Comparison of ENCODE assay signal across 1 cellular context in the genomic region with DNA sequence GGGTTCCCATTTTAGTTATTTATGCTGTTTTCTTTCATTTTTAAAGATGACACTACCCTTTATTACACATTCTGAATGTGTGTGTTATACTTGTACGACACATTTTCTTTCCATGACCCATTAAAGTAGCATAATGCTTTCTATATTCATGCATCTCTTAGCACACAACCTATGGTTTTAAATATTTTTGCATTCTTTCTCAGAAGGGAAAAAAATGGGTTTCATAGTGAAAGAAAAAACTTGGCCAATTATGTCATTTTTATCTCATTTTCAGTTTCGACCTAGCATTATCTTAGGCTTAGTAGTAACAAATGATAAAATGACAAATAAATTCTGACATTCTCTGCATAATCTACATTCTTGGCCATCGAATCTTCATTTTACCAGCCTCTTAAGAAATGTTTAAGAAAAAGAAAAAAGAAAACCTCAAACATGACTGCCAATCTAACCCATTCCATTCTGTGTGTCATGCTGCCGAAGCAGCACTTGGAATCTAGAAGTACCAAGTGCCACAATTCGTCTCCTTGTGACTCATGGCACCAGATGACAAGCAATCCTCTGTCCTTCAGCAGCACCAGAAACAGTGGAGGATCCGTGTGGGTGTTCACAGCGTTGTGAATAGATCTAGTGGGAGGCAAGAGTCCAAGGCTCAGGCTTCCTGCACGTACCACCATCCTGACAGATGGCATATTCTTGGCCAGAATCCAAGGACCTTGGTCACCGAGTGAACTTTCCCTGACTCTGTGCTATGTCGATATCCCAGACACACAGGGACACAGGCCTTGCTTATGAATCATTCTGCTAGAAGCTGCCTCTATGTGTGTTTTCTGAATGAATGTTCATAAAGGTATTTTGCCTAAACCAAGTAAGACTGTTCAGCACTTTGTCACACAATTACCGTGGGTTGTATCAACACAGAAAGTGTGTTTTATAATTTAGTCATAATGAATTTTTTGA.
TF ChIP-seq lines count a peak whose summit lies in the region.

No MANE protein-coding gene starts in this region.

TF ChIP-seq in HepG2, 621 proteins besides CTCF, POLR2A, EP300 and RAD21 (continued from another document and continues in another):
- TF ChIP-seq, protein P1, sequence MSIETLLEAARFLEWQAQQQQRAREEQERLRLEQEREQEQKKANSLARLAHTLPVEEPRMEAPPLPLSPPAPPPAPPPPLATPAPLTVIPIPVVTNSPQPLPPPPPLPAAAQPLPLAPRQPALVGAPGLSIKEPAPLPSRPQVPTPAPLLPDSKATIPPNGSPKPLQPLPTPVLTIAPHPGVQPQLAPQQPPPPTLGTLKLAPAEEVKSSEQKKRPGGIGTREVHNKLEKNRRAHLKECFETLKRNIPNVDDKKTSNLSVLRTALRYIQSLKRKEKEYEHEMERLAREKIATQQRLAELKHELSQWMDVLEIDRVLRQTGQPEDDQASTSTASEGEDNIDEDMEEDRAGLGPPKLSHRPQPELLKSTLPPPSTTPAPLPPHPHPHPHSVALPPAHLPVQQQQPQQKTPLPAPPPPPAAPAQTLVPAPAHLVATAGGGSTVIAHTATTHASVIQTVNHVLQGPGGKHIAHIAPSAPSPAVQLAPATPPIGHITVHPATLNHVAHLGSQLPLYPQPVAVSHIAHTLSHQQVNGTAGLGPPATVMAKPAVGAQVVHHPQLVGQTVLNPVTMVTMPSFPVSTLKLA (IDR thresholded peaks at IDR 0.05) = no peak
- TF ChIP-seq RXRB (CRISPR knock-in tag; IDR thresholded peaks at IDR 0.05; ENCODE audit: borderline replicate concordance) (peak; percentile 96), NCOA5 (CRISPR knock-in tag; IDR thresholded peaks at IDR 0.05) (no peak), ZNF496 (CRISPR knock-in tag; IDR thresholded peaks at IDR 0.05; ENCODE audit: insufficient replicate concordance) (no peak), ZNF75D (CRISPR knock-in tag; IDR thresholded peaks at IDR 0.05; ENCODE audit: borderline replicate concordance) (no peak), ZNF7 (CRISPR knock-in tag; IDR thresholded peaks at IDR 0.05) (peak; percentile 67), ETV6 (CRISPR knock-in tag; conservative IDR thresholded peaks at IDR 0.05) (no peak), ZNF253 (CRISPR knock-in tag; IDR thresholded peaks at IDR 0.05; ENCODE audit: borderline replicate concordance) (no peak), CEBPB (IDR thresholded peaks at IDR 0.05; ENCODE audit: borderline replicate concordance, low read depth, low read length) (no peak), JUN (CRISPR knock-in tag; IDR thresholded peaks at IDR 0.05) (peak; percentile 70; the same call in 1 of the 2 replicates), SP4 (CRISPR knock-in tag; IDR thresholded peaks at IDR 0.05) (no peak), MAZ (IDR thresholded peaks at IDR 0.05; ENCODE audit: borderline replicate concordance, low read depth, low read length) (no peak), MAZ (CRISPR knock-in tag; IDR thresholded peaks at IDR 0.05; ENCODE audit: low read depth) (no peak), NFYB (CRISPR knock-in tag; IDR thresholded peaks at IDR 0.05) (no peak), PRPF4 (IDR thresholded peaks at IDR 0.05; ENCODE audit: low read depth, low read length, poor library complexity, severe bottlenecking) (no peak), HMG20B (CRISPR knock-in tag; conservative IDR thresholded peaks at IDR 0.05) (peak; percentile 45; the same call in 1 of the 2 replicates), PRMT3 (CRISPR knock-in tag; IDR thresholded peaks at IDR 0.05; ENCODE audit: borderline replicate concordance, low read depth) (no peak), JUND (CRISPR knock-in tag; IDR thresholded peaks at IDR 0.05) (peak; percentile 76; the same call in 1 of the 2 replicates), ZNF850 (CRISPR knock-in tag; conservative IDR thresholded peaks at IDR 0.05) (no peak), ZNF720 (CRISPR knock-in tag; IDR thresholded peaks at IDR 0.05) (no peak), ZNF557 (CRISPR knock-in tag; IDR thresholded peaks at IDR 0.05) (no peak), ZNF232 (CRISPR knock-in tag; IDR thresholded peaks at IDR 0.05; ENCODE audit: borderline replicate concordance) (peak; percentile 79), ZNF3 (CRISPR knock-in tag; IDR thresholded peaks at IDR 0.05) (peak; percentile 81; the same call in 1 of the 2 replicates), KDM1A (CRISPR knock-in tag; IDR thresholded peaks at IDR 0.05) (0 out of 2 replicates have a peak, but pooled peaks have one; percentile 27), POGZ (CRISPR knock-in tag; IDR thresholded peaks at IDR 0.05) (peak; percentile 98), POLR2AphosphoS2 (IDR thresholded peaks at IDR 0.05; ENCODE audit: low read depth, low read length) (no peak), TBX3 (IDR thresholded peaks at IDR 0.05; ENCODE audit: borderline replicate concordance) (peak; percentile 86), NFIC (IDR thresholded peaks at IDR 0.05; ENCODE audit: low read length) (peak; percentile 93), ZNF510 (CRISPR knock-in tag; IDR thresholded peaks at IDR 0.05; ENCODE audit: low read depth) (no peak), SSRP1 (CRISPR knock-in tag; IDR thresholded peaks at IDR 0.05) (no peak), ZNF30 (CRISPR knock-in tag; IDR thresholded peaks at IDR 0.05) (no peak), SRY (CRISPR knock-in tag; IDR thresholded peaks at IDR 0.05) (no peak), SP5 (CRISPR knock-in tag; IDR thresholded peaks at IDR 0.05; ENCODE audit: borderline replicate concordance, low read depth) (peak; percentile 57), ZKSCAN1 (IDR thresholded peaks at IDR 0.05; ENCODE audit: low read length) (no peak), SATB2 (CRISPR knock-in tag; IDR thresholded peaks at IDR 0.05) (no peak), ETV5 (CRISPR knock-in tag; IDR thresholded peaks at IDR 0.05; ENCODE audit: borderline replicate concordance) (peak; percentile 79; the same call in 1 of the 2 replicates), MEIS2 (CRISPR knock-in tag; IDR thresholded peaks at IDR 0.05) (peak; percentile 99), ATF7 (IDR thresholded peaks at IDR 0.05) (no peak), ATF7 (CRISPR knock-in tag; IDR thresholded peaks at IDR 0.05) (no peak; the same call in 1 of the 2 replicates), CHD4 (IDR thresholded peaks at IDR 0.05; ENCODE audit: borderline replicate concordance, low read length) (0 out of 2 replicates have a peak, but pooled peaks have one; percentile 82), NR2F1 (CRISPR knock-in tag; IDR thresholded peaks at IDR 0.05) (no peak; a peak in 1 of 4 replicates), HNRNPUL1 (IDR thresholded peaks at IDR 0.05; ENCODE audit: low read depth, low read length) (no peak), PHB2 (IDR thresholded peaks at IDR 0.05; ENCODE audit: partially characterized antibody) (no peak), RAD51 (IDR thresholded peaks at IDR 0.05; ENCODE audit: borderline replicate concordance) (no peak)
- TF ChIP-seq, protein P2, sequence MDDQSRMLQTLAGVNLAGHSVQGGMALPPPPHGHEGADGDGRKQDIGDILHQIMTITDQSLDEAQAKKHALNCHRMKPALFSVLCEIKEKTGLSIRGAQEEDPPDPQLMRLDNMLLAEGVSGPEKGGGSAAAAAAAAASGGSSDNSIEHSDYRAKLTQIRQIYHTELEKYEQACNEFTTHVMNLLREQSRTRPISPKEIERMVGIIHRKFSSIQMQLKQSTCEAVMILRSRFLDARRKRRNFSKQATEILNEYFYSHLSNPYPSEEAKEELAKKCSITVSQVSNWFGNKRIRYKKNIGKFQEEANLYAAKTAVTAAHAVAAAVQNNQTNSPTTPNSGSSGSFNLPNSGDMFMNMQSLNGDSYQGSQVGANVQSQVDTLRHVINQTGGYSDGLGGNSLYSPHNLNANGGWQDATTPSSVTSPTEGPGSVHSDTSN (CRISPR knock-in tag; IDR thresholded peaks at IDR 0.05; ENCODE audit: borderline replicate concordance) = no peak
- TF ChIP-seq, protein P3, sequence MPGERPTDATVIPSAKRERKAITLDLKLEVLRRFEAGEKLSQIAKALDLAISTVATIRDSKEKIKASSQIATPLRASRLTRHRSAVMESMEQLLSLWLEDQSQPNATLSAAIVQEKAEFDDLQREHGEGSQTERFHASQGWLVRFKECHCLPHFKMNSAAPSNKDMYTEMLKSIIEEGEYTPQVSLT (CRISPR knock-in tag; IDR thresholded peaks at IDR 0.05; ENCODE audit: borderline replicate concordance, low read depth) = no peak
- TF ChIP-seq, protein P4, sequence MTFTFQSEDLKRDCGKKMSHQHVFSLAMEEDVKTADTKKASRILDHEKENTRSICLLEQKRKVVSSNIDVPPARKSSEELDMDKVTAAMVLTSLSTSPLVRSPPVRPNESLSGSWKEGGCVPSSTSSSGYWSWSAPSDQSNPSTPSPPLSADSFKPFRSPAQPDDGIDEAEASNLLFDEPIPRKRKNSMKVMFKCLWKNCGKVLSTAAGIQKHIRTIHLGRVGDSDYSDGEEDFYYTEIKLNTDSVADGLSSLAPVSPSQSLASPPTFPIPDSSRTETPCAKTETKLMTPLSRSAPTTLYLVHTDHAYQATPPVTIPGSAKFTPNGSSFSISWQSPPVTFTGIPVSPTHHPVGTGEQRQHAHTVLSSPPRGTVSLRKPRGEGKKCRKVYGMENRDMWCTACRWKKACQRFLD (CRISPR knock-in tag; IDR thresholded peaks at IDR 0.05; ENCODE audit: borderline replicate concordance) = no peak
- TF ChIP-seq, protein P5, sequence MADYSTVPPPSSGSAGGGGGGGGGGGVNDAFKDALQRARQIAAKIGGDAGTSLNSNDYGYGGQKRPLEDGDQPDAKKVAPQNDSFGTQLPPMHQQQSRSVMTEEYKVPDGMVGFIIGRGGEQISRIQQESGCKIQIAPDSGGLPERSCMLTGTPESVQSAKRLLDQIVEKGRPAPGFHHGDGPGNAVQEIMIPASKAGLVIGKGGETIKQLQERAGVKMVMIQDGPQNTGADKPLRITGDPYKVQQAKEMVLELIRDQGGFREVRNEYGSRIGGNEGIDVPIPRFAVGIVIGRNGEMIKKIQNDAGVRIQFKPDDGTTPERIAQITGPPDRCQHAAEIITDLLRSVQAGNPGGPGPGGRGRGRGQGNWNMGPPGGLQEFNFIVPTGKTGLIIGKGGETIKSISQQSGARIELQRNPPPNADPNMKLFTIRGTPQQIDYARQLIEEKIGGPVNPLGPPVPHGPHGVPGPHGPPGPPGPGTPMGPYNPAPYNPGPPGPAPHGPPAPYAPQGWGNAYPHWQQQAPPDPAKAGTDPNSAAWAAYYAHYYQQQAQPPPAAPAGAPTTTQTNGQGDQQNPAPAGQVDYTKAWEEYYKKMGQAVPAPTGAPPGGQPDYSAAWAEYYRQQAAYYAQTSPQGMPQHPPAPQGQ (CRISPR knock-in tag; IDR thresholded peaks at IDR 0.05; ENCODE audit: borderline replicate concordance) = no peak
- TF ChIP-seq, protein P6, sequence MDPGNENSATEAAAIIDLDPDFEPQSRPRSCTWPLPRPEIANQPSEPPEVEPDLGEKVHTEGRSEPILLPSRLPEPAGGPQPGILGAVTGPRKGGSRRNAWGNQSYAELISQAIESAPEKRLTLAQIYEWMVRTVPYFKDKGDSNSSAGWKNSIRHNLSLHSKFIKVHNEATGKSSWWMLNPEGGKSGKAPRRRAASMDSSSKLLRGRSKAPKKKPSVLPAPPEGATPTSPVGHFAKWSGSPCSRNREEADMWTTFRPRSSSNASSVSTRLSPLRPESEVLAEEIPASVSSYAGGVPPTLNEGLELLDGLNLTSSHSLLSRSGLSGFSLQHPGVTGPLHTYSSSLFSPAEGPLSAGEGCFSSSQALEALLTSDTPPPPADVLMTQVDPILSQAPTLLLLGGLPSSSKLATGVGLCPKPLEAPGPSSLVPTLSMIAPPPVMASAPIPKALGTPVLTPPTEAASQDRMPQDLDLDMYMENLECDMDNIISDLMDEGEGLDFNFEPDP (CRISPR knock-in tag; conservative IDR thresholded peaks at IDR 0.05) = no peak
- TF ChIP-seq, protein P7, sequence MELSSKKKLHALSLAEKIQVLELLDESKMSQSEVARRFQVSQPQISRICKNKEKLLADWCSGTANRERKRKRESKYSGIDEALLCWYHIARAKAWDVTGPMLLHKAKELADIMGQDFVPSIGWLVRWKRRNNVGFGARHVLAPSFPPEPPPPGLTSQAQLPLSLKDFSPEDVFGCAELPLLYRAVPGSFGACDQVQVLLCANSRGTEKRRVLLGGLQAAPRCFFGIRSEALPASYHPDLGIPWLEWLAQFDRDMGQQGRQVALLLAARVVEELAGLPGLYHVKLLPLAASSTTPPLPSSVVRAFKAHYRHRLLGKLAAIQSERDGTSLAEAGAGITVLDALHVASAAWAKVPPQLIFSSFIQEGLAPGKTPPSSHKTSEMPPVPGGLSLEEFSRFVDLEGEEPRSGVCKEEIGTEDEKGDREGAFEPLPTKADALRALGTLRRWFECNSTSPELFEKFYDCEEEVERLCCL (CRISPR knock-in tag; IDR thresholded peaks at IDR 0.05; ENCODE audit: borderline replicate concordance) = 0 out of 2 replicates have a peak, but pooled peaks have one; percentile 47
- TF ChIP-seq, protein P8, sequence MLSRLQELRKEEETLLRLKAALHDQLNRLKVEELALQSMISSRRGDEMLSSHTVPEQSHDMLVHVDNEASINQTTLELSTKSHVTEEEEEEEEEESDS (CRISPR knock-in tag; IDR thresholded peaks at IDR 0.05; ENCODE audit: borderline replicate concordance) = no peak
- TF ChIP-seq, protein P9, sequence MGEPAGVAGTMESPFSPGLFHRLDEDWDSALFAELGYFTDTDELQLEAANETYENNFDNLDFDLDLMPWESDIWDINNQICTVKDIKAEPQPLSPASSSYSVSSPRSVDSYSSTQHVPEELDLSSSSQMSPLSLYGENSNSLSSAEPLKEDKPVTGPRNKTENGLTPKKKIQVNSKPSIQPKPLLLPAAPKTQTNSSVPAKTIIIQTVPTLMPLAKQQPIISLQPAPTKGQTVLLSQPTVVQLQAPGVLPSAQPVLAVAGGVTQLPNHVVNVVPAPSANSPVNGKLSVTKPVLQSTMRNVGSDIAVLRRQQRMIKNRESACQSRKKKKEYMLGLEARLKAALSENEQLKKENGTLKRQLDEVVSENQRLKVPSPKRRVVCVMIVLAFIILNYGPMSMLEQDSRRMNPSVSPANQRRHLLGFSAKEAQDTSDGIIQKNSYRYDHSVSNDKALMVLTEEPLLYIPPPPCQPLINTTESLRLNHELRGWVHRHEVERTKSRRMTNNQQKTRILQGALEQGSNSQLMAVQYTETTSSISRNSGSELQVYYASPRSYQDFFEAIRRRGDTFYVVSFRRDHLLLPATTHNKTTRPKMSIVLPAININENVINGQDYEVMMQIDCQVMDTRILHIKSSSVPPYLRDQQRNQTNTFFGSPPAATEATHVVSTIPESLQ (CRISPR knock-in tag; conservative IDR thresholded peaks at IDR 0.05) = no peak
- TF ChIP-seq, protein P10, sequence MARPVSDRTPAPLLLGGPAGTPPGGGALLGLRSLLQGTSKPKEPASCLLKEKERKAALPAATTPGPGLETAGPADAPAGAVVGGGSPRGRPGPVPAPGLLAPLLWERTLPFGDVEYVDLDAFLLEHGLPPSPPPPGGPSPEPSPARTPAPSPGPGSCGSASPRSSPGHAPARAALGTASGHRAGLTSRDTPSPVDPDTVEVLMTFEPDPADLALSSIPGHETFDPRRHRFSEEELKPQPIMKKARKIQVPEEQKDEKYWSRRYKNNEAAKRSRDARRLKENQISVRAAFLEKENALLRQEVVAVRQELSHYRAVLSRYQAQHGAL (CRISPR knock-in tag; IDR thresholded peaks at IDR 0.05; ENCODE audit: not compliant biosample characterization) = no peak
- TF ChIP-seq, protein P11, sequence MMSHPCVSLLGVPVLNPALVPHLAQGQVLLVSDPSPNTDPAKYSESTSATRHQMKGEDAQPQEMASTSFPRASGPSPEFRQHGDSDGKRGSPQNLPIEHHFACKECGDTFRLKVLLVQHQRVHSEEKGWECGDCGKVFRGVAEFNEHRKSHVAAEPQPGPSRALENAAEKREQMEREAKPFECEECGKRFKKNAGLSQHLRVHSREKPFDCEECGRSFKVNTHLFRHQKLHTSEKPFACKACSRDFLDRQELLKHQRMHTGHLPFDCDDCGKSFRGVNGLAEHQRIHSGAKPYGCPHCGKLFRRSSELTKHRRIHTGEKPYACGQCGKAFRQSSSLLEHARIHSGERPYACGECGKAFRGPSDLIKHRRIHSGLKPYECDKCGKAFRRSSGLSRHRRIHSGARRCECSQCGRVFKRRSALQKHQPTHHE (CRISPR knock-in tag; IDR thresholded peaks at IDR 0.05; ENCODE audit: borderline replicate concordance) = no peak; the same call in 1 of the 2 replicates
